ENCODE assay signal across 1 cellular context in the genomic region with DNA sequence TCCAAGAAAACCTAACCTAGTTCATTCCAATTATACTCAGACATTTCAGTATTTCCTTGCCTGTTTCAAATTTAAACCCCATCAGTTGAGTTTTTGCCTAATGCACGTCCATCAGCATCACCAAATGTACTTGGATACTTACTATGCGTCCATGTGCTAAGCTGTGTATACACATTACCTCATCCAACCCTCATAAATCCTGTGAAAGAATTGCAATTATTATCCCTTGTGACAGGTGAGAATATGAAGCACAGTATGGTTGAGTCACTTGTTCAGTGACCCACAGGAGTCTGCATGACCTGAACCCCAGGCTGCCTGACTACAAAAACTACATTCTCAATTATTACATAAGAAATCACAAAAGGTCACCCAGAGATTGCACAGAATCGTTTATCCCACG.
TF ChIP-seq lines count a peak whose summit lies in the region.

No MANE protein-coding gene starts in this region.

TF ChIP-seq in HEK293, 187 proteins besides CTCF, POLR2A, EP300 and RAD21 (continued from another document and continues in another):
- TF ChIP-seq, protein P1, sequence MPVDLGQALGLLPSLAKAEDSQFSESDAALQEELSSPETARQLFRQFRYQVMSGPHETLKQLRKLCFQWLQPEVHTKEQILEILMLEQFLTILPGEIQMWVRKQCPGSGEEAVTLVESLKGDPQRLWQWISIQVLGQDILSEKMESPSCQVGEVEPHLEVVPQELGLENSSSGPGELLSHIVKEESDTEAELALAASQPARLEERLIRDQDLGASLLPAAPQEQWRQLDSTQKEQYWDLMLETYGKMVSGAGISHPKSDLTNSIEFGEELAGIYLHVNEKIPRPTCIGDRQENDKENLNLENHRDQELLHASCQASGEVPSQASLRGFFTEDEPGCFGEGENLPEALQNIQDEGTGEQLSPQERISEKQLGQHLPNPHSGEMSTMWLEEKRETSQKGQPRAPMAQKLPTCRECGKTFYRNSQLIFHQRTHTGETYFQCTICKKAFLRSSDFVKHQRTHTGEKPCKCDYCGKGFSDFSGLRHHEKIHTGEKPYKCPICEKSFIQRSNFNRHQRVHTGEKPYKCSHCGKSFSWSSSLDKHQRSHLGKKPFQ (tag by site-specific recombination; IDR thresholded peaks at IDR 0.05), result peak; percentile 66; the same call in 1 of the 2 replicates
- TF ChIP-seq SP7 (tag by site-specific recombination; IDR thresholded peaks at IDR 0.05), result peak; percentile 86
- no peak for TF ChIP-seq ZNF548 (tag by site-specific recombination; IDR thresholded peaks at IDR 0.05)
- no peak for TF ChIP-seq ZNF292 (tag by site-specific recombination; IDR thresholded peaks at IDR 0.05; ENCODE audit: borderline replicate concordance, low read depth)
- no peak for TF ChIP-seq ZNF223 (tag by site-specific recombination; IDR thresholded peaks at IDR 0.05)
- 0 out of 2 replicates have a peak, but pooled peaks have one; percentile 35 for TF ChIP-seq ZNF501 (tag by site-specific recombination; IDR thresholded peaks at IDR 0.05)
- peak; percentile 69; the same call in 1 of the 2 replicates for TF ChIP-seq GFI1B (tag by site-specific recombination; IDR thresholded peaks at IDR 0.05)
- TF ChIP-seq ZNF121 (tag by site-specific recombination; IDR thresholded peaks at IDR 0.05), result no peak
- TF ChIP-seq ZNF423 (tag by site-specific recombination; IDR thresholded peaks at IDR 0.05), result no peak
- TF ChIP-seq ZNF2 (tag by site-specific recombination; IDR thresholded peaks at IDR 0.05), result peak; percentile 67; the same call in 1 of the 2 replicates
- TF ChIP-seq, protein P2, sequence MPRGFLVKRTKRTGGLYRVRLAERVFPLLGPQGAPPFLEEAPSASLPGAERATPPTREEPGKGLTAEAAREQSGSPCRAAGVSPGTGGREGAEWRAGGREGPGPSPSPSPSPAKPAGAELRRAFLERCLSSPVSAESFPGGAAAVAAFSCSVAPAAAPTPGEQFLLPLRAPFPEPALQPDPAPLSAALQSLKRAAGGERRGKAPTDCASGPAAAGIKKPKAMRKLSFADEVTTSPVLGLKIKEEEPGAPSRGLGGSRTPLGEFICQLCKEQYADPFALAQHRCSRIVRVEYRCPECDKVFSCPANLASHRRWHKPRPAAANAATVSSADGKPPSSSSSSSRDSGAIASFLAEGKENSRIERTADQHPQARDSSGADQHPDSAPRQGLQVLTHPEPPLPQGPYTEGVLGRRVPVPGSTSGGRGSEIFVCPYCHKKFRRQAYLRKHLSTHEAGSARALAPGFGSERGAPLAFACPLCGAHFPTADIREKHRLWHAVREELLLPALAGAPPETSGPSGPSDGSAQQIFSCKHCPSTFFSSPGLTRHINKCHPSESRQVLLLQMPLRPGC (tag by site-specific recombination; IDR thresholded peaks at IDR 0.05), result peak; percentile 92
- TF ChIP-seq PBX3 (CRISPR knock-in tag; IDR thresholded peaks at IDR 0.05), result no peak
- TF ChIP-seq RBAK (tag by site-specific recombination; IDR thresholded peaks at IDR 0.05), result no peak
- no peak for TF ChIP-seq OVOL3 (tag by site-specific recombination; IDR thresholded peaks at IDR 0.05)
- TF ChIP-seq, protein P3, sequence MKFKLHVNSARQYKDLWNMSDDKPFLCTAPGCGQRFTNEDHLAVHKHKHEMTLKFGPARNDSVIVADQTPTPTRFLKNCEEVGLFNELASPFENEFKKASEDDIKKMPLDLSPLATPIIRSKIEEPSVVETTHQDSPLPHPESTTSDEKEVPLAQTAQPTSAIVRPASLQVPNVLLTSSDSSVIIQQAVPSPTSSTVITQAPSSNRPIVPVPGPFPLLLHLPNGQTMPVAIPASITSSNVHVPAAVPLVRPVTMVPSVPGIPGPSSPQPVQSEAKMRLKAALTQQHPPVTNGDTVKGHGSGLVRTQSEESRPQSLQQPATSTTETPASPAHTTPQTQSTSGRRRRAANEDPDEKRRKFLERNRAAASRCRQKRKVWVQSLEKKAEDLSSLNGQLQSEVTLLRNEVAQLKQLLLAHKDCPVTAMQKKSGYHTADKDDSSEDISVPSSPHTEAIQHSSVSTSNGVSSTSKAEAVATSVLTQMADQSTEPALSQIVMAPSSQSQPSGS (tag by site-specific recombination; IDR thresholded peaks at IDR 0.05; ENCODE audit: low read depth), result peak; percentile 89
- no peak for TF ChIP-seq ZBTB7A (tag by site-specific recombination; IDR thresholded peaks at IDR 0.05; ENCODE audit: low read depth)
- TF ChIP-seq ZNF214 (tag by site-specific recombination; IDR thresholded peaks at IDR 0.05; ENCODE audit: borderline replicate concordance), result no peak
- TF ChIP-seq ZBTB1 (tag by site-specific recombination; IDR thresholded peaks at IDR 0.05), result no peak
- peak; percentile 94 for TF ChIP-seq ZNF843 (tag by site-specific recombination; IDR thresholded peaks at IDR 0.05)
- TF ChIP-seq, protein P4, sequence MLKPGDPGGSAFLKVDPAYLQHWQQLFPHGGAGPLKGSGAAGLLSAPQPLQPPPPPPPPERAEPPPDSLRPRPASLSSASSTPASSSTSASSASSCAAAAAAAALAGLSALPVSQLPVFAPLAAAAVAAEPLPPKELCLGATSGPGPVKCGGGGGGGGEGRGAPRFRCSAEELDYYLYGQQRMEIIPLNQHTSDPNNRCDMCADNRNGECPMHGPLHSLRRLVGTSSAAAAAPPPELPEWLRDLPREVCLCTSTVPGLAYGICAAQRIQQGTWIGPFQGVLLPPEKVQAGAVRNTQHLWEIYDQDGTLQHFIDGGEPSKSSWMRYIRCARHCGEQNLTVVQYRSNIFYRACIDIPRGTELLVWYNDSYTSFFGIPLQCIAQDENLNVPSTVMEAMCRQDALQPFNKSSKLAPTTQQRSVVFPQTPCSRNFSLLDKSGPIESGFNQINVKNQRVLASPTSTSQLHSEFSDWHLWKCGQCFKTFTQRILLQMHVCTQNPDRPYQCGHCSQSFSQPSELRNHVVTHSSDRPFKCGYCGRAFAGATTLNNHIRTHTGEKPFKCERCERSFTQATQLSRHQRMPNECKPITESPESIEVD (tag by site-specific recombination; IDR thresholded peaks at IDR 0.05), result peak; percentile 98
- peak; percentile 56 for TF ChIP-seq ZSCAN4 (tag by site-specific recombination; IDR thresholded peaks at IDR 0.05)
- no peak for TF ChIP-seq SALL2 (tag by site-specific recombination; IDR thresholded peaks at IDR 0.05; ENCODE audit: borderline replicate concordance)
- TF ChIP-seq, protein P5, sequence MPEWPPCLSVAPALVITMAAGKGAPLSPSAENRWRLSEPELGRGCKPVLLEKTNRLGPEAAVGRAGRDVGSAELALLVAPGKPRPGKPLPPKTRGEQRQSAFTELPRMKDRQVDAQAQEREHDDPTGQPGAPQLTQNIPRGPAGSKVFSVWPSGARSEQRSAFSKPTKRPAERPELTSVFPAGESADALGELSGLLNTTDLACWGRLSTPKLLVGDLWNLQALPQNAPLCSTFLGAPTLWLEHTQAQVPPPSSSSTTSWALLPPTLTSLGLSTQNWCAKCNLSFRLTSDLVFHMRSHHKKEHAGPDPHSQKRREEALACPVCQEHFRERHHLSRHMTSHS (tag by site-specific recombination; IDR thresholded peaks at IDR 0.05), result no peak
- peak; percentile 16; the same call in 1 of the 2 replicates for TF ChIP-seq PRDM4 (tag by site-specific recombination; IDR thresholded peaks at IDR 0.05)
- TF ChIP-seq ZNF112 (tag by site-specific recombination; IDR thresholded peaks at IDR 0.05), result no peak
- no peak for TF ChIP-seq BCL11A (tag by site-specific recombination; IDR thresholded peaks at IDR 0.05; ENCODE audit: low read depth)
- no peak for TF ChIP-seq KLF16 (tag by site-specific recombination; IDR thresholded peaks at IDR 0.05)
- no peak for TF ChIP-seq ZSCAN16 (tag by site-specific recombination; IDR thresholded peaks at IDR 0.05)
- no peak for TF ChIP-seq ZNF239 (tag by site-specific recombination; IDR thresholded peaks at IDR 0.05)
- TF ChIP-seq ZNF202 (tag by site-specific recombination; IDR thresholded peaks at IDR 0.05; ENCODE audit: borderline replicate concordance), result no peak
- TF ChIP-seq KLF1 (tag by site-specific recombination; IDR thresholded peaks at IDR 0.05), result no peak
- no peak for TF ChIP-seq ZNF791 (tag by site-specific recombination; IDR thresholded peaks at IDR 0.05)
- TF ChIP-seq ZFHX2 (tag by site-specific recombination; conservative IDR thresholded peaks at IDR 0.05), result no peak
- peak; percentile 46; the same call in 1 of the 2 replicates for TF ChIP-seq KLF10 (tag by site-specific recombination; IDR thresholded peaks at IDR 0.05)
- TF ChIP-seq, protein P6, sequence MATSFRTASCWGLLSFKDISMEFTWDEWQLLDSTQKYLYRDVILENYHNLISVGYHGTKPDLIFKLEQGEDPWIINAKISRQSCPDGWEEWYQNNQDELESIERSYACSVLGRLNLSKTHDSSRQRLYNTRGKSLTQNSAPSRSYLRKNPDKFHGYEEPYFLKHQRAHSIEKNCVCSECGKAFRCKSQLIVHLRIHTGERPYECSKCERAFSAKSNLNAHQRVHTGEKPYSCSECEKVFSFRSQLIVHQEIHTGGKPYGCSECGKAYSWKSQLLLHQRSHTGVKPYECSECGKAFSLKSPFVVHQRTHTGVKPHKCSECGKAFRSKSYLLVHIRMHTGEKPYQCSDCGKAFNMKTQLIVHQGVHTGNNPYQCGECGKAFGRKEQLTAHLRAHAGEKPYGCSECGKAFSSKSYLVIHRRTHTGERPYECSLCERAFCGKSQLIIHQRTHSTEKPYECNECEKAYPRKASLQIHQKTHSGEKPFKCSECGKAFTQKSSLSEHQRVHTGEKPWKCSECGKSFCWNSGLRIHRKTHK (tag by site-specific recombination; IDR thresholded peaks at IDR 0.05), result no peak
- 0 out of 2 replicates have a peak, but pooled peaks have one; percentile 16 for TF ChIP-seq ZNF335 (tag by site-specific recombination; conservative IDR thresholded peaks at IDR 0.05)
- no peak for TF ChIP-seq EGR2 (tag by site-specific recombination; IDR thresholded peaks at IDR 0.05; ENCODE audit: low read depth)
- no peak for TF ChIP-seq ZNF555 (tag by site-specific recombination; conservative IDR thresholded peaks at IDR 0.05)
- TF ChIP-seq YY1 (tag by site-specific recombination; IDR thresholded peaks at IDR 0.05), result no peak
- TF ChIP-seq, protein P7, sequence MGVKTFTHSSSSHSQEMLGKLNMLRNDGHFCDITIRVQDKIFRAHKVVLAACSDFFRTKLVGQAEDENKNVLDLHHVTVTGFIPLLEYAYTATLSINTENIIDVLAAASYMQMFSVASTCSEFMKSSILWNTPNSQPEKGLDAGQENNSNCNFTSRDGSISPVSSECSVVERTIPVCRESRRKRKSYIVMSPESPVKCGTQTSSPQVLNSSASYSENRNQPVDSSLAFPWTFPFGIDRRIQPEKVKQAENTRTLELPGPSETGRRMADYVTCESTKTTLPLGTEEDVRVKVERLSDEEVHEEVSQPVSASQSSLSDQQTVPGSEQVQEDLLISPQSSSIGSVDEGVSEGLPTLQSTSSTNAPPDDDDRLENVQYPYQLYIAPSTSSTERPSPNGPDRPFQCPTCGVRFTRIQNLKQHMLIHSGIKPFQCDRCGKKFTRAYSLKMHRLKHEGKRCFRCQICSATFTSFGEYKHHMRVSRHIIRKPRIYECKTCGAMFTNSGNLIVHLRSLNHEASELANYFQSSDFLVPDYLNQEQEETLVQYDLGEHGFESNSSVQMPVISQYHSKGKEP (tag by site-specific recombination; IDR thresholded peaks at IDR 0.05), result peak; percentile 80
- TF ChIP-seq, protein P8, sequence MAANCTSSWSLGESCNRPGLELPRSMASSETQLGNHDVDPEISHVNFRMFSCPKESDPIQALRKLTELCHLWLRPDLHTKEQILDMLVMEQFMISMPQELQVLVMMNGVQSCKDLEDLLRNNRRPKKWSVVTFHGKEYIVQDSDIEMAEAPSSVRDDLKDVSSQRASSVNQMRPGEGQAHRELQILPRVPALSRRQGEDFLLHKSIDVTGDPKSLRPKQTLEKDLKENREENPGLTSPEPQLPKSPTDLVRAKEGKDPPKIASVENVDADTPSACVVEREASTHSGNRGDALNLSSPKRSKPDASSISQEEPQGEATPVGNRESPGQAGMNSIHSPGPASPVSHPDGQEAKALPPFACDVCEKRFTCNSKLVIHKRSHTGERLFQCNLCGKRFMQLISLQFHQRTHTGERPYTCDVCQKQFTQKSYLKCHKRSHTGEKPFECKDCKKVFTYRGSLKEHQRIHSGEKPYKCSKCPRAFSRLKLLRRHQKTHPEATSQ (tag by site-specific recombination; IDR thresholded peaks at IDR 0.05), result no peak
- TF ChIP-seq ZNF175 (tag by site-specific recombination; IDR thresholded peaks at IDR 0.05), result no peak
- TF ChIP-seq ZBTB48 (tag by site-specific recombination; IDR thresholded peaks at IDR 0.05), result no peak
